In the genomic region with DNA sequence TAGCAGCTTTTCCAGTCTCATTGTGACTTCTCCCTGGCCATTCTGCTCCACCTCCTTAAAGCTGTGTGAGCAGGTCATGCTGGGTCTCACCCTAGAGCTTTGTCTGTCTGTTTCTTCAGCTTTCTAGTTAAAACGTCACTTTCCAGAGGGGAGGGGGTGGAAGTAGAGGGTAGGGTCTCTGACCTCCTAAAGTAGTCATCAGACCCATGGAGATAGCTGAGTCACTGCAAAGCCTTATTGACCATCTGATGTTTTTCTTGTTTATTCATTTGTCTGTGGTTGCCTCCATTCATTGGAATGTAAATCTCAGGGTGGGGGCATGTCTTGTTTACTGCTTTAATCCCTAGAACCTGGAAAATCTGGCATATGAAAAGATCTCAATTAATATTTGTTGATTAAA, we compare ENCODE assay signal across 21 cellular contexts. TPM values are rescaled to one million over a fixed set of nuclear protein-coding genes. Genes with fewer than 3 reads are reported as not detected.
DNase-seq lines count a peak whose midpoint lies in the region; ATAC-seq, FAIRE-seq and TF ChIP-seq lines count a peak whose summit lies in the region.
"Had no signal": no experiment of that assay in that cellular context is flagged by ENCODE, and none has a peak within 500 bp of the region (broad histone marks: within the 10 kb centered on the region; RNA-seq: fewer than 3 reads in every experiment).

No MANE protein-coding gene starts in this region.

- H3K4me3 ChIP-seq in brain microvascular endothelial cell (ENCODE audit: low read depth, low read length): no peak overlapping the region
- no peak overlapping the region for H3K4me3 ChIP-seq in SJCRH30
- H3K4me3 ChIP-seq: esophagus muscularis mucosa, right lobe of liver had no signal

- H3K9me3 ChIP-seq in SJCRH30 (replicated peaks): no peaks in the 10 kb centered on the region
- H3K9me3 ChIP-seq: esophagus muscularis mucosa, right lobe of liver had no signal

- CTCF ChIA-PET in Calu3 (lab: Charles Lee): interaction anchor here (0.5 to 1.1 kb wide), 6 partner anchors 16 to 55 kb away, joined by 3 read pairs; a partner anchor contains a TSS

- H3K27ac ChIP-seq in brain microvascular endothelial cell (no peak overlapping the region), SJCRH30 (no peak overlapping the region)
- H3K27ac ChIP-seq: esophagus muscularis mucosa, right lobe of liver had no signal

- no peak for FAIRE-seq in urothelium cell line (lab: Jason Lieb, UNC)

- H3K27me3 ChIP-seq in brain microvascular endothelial cell (replicated peaks): no peaks in the 10 kb centered on the region
- no peaks in the 10 kb centered on the region for H3K27me3 ChIP-seq in SJCRH30
- H3K27me3 ChIP-seq: esophagus muscularis mucosa, right lobe of liver had no signal

- H3K4me1 Mint-ChIP-seq in Calu3 (ENCODE audit: low read depth, unreplicated experiment) (peaks cover 41% of the 10 kb centered on the region), natural killer cell (no peaks in the 10 kb centered on the region)
- H3K4me1 Mint-ChIP-seq: activated naive CD4-positive, alpha-beta T cell treated with anti-CD3 and anti-CD28 coated beads, Interleukin-2, amount 50 U/mL, for 24 hours had no signal

- DNase-seq in Calu3: no peak
- peak; percentile 49 for DNase-seq in LoVo (ENCODE audit: low spot score)
- DNase-seq in brain microvascular endothelial cell: peak; percentile 9
- DNase-seq in kidney tubule cell (ENCODE audit: low spot score): peak; percentile 41
- DNase-seq in activated T-cell treated with anti-CD3 and anti-CD28 coated beads for 4 hours: no peak
- DNase-seq in urothelium cell line (ENCODE audit: low spot score): no peak
- no peak for DNase-seq in SJCRH30
- no peak for DNase-seq in natural killer cell
- DNase-seq: activated CD8-positive, alpha-beta T cell treated with anti-CD3 and anti-CD28 coated beads for 36 hours; activated T-cell treated with anti-CD3 and anti-CD28 coated beads, Interleukin-2, amount 50 U/mL, for 48 hours; CD8-positive, alpha-beta T cell; head of caudate nucleus; NCI-H1694; NCI-H345; right lobe of liver; stimulated activated CD4-positive, alpha-beta T cell treated with anti-CD3 and anti-CD28 coated beads, Interleukin-4, amount 100 ng/mL, for 1 hour had no signal

- H3K9me3 Mint-ChIP-seq in Calu3 (ENCODE audit: low read depth, unreplicated experiment) (no peaks in the 10 kb centered on the region), natural killer cell (no peaks in the 10 kb centered on the region)
- H3K9me3 Mint-ChIP-seq: activated CD8-positive, alpha-beta T cell treated with anti-CD3 and anti-CD28 coated beads for 36 hours; activated naive CD4-positive, alpha-beta T cell treated with anti-CD3 and anti-CD28 coated beads, Interleukin-2, amount 50 U/mL, for 24 hours; CD8-positive, alpha-beta T cell; neural crest cell; T-helper 1 cell treated with Interleukin-12 subunit alpha and Interleukin-12 subunit beta and Interleukin-4 antibody, amounts not matched to agents 30 μg/mL and 1 μg/mL, for 36 hours had no signal

- no peak for TF ChIP-seq CTCF in Calu3 (IDR thresholded peaks at IDR 0.05; ENCODE audit: unreplicated experiment)
- TF ChIP-seq CTCF in brain microvascular endothelial cell (IDR thresholded peaks at IDR 0.05; ENCODE audit: low read depth, low read length, missing control alignments): no peak
- TF ChIP-seq CTCF in natural killer cell (IDR thresholded peaks at IDR 0.05): no peak

- no peak for ATAC-seq in natural killer cell
- ATAC-seq: activated CD8-positive, alpha-beta T cell treated with anti-CD3 and anti-CD28 coated beads for 36 hours; CD8-positive, alpha-beta T cell had no signal

- H3K27ac Mint-ChIP-seq in Calu3 (ENCODE audit: unreplicated experiment) (peak overlapping the region; percentile 55), natural killer cell (no peak overlapping the region)
- H3K27ac Mint-ChIP-seq: activated CD8-positive, alpha-beta T cell treated with anti-CD3 and anti-CD28 coated beads for 36 hours; activated naive CD4-positive, alpha-beta T cell treated with anti-CD3 and anti-CD28 coated beads, Interleukin-2, amount 50 U/mL, for 24 hours; CD8-positive, alpha-beta T cell; T-helper 1 cell treated with Interleukin-12 subunit alpha and Interleukin-12 subunit beta and Interleukin-4 antibody, amounts not matched to agents 30 μg/mL and 1 μg/mL, for 36 hours had no signal

- H3K36me3 Mint-ChIP-seq in Calu3 (ENCODE audit: insufficient read depth, unreplicated experiment): peaks cover 9% of the 10 kb centered on the region
- no peaks in the 10 kb centered on the region for H3K36me3 Mint-ChIP-seq in natural killer cell
- H3K36me3 Mint-ChIP-seq: activated naive CD4-positive, alpha-beta T cell treated with anti-CD3 and anti-CD28 coated beads, Interleukin-2, amount 50 U/mL, for 24 hours; CD8-positive, alpha-beta T cell had no signal

- peaks cover 26% of the 10 kb centered on the region for H3K4me1 ChIP-seq in SJCRH30
- H3K4me1 ChIP-seq: esophagus muscularis mucosa had no signal

- H3K27me3 Mint-ChIP-seq in Calu3 (ENCODE audit: unreplicated experiment) (no peaks in the 10 kb centered on the region), natural killer cell (ENCODE audit: low read depth in 2 of 2) (peaks cover 6 to 7% of the 10 kb centered on the region in 2 donors)

- BruUV-seq in Calu3 (replicated peaks; lab: Mats Ljungman, UMichigan): no TSS peak

- intact Hi-C loops in Calu3 (cut with micrococcal nuclease; ENCODE audit: unreplicated experiment): no loop called here
- intact Hi-C loops in natural killer cell (cut with micrococcal nuclease): no loop called here

- no peaks in the 10 kb centered on the region for H3K36me3 ChIP-seq in brain microvascular endothelial cell (replicated peaks)
- H3K36me3 ChIP-seq in SJCRH30: no peaks in the 10 kb centered on the region
- H3K36me3 ChIP-seq: esophagus muscularis mucosa, right lobe of liver had no signal

- in situ Hi-C loops in brain microvascular endothelial cell (cut with HindIII; ENCODE audit: low pct_ligation_motif_present, low sequenced_read_pairs): no loop called here

- no peak overlapping the region for H3K4me3 Mint-ChIP-seq in Calu3 (ENCODE audit: low read depth, unreplicated experiment)
- H3K4me3 Mint-ChIP-seq in natural killer cell: no peak overlapping the region
- H3K4me3 Mint-ChIP-seq: activated CD8-positive, alpha-beta T cell treated with anti-CD3 and anti-CD28 coated beads for 36 hours; activated naive CD4-positive, alpha-beta T cell treated with anti-CD3 and anti-CD28 coated beads, Interleukin-2, amount 50 U/mL, for 24 hours; CD8-positive, alpha-beta T cell; neural crest cell; T-helper 1 cell treated with Interleukin-12 subunit alpha and Interleukin-12 subunit beta and Interleukin-4 antibody, amounts not matched to agents 30 μg/mL and 1 μg/mL, for 36 hours had no signal

RNA-seq across cellular contexts. Expression of a gene that starts 52.7 kb away (rescaled TPM):
- total RNA-seq in Calu3 (2022) (830 and 907 TPM in 2 replicates), natural killer cell (1 to 10 TPM; 1.0 to 3.0 (median 2.0) TPM)
- 0.51 and 0.59 TPM in 2 replicates for total RNA-seq in SJCRH30 (2014; rRNA removed; shearing (Covaris generic))

RNA-seq across cellular contexts. Expression of a gene that starts 59.6 kb away (rescaled TPM):
- total RNA-seq in Calu3 (2022) (0.12 and 0.22 TPM in 2 replicates), natural killer cell (not detected)
- total RNA-seq in SJCRH30 (2014; rRNA removed; shearing (Covaris generic)): 0.02 TPM in 1 of 2 replicates, not detected in the other
- total RNA-seq: activated CD8-positive, alpha-beta T cell treated with anti-CD3 and anti-CD28 coated beads for 36 hours; CD8-positive, alpha-beta T cell; MCF 10A had no signal

Comparison
In these comparisons a context has a peak if more than half of its experiments do, and no peak if none do; other contexts are left out.
1. DNase-seq: peak in LoVo (single experiment), brain microvascular endothelial cell (single experiment) and kidney tubule cell (single experiment); none in Calu3 (single experiment), activated T-cell treated with anti-CD3 and anti-CD28 coated beads for 4 hours (single experiment), urothelium cell line (single experiment), SJCRH30 (0 of 2) and natural killer cell (single experiment).
2. RNA of a gene that starts 52.7 kb away (total RNA-seq): 830 to 907 TPM in Calu3; 1.0 to 3.0 TPM in natural killer cell and 0.51 to 0.59 TPM in SJCRH30; every median in the first group is over 100 times any median in the second.